Comparison of ENCODE assay signal across 8 cellular contexts in genomic region chr2:27409321-27410073, GRCh38. TPM values are rescaled to one million over a fixed set of nuclear protein-coding genes. Genes with fewer than 3 reads are reported as not detected.
A peak's percentile ranks its signal among the peaks of the same experiment; 100 is the strongest.
DNase-seq lines count a peak whose midpoint lies in the region; ATAC-seq and TF ChIP-seq lines count a peak whose summit lies in the region.

A gene with protein sequence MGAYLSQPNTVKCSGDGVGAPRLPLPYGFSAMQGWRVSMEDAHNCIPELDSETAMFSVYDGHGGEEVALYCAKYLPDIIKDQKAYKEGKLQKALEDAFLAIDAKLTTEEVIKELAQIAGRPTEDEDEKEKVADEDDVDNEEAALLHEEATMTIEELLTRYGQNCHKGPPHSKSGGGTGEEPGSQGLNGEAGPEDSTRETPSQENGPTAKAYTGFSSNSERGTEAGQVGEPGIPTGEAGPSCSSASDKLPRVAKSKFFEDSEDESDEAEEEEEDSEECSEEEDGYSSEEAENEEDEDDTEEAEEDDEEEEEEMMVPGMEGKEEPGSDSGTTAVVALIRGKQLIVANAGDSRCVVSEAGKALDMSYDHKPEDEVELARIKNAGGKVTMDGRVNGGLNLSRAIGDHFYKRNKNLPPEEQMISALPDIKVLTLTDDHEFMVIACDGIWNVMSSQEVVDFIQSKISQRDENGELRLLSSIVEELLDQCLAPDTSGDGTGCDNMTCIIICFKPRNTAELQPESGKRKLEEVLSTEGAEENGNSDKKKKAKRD (minus strand): TSS chr2:27409591. CDS start chr2:27409422, 169 bp downstream.

- DNase-seq in NCI-H1694 treated with DMSO at 0.1 percent for 48 hours (lab: John Stamatoyannopoulos, UW) (peak; percentile 85), amniotic stem cell (lab: John Stamatoyannopoulos, UW) (peak; percentile 85), left cardiac atrium (peak; percentile 96), prostate gland (ENCODE audit: low spot score) (peak; percentile 95), ureter (ENCODE audit: low spot score) (peak; percentile 96)

- H3K9me3 ChIP-seq in prostate gland: no peaks in the 10 kb centered on the region

- no peaks in the 10 kb centered on the region for H3K4me1 ChIP-seq in prostate gland (replicated peaks)

- TF ChIP-seq POLR2A in prostate gland (IDR thresholded peaks at IDR 0.05): peak; percentile 59

- peak within 1 kb of the TSS; percentile 76 to 81 for H3K27ac ChIP-seq in prostate gland

- peaks cover 7% of the 10 kb centered on the region for H3K27me3 Mint-ChIP-seq in T-helper 1 cell treated with Interleukin-12 subunit alpha and Interleukin-12 subunit beta and Interleukin-4 antibody, amounts not matched to agents 30 μg/mL and 1 μg/mL, for 36 hours (ENCODE audit: low read depth)

- peak in 2 of 4 experiments; percentile 17 to 23 for TF ChIP-seq CTCF in prostate gland (IDR thresholded peaks at IDR 0.05)

- no peaks in the 10 kb centered on the region for H3K9me3 Mint-ChIP-seq in T-helper 1 cell treated with Interleukin-12 subunit alpha and Interleukin-12 subunit beta and Interleukin-4 antibody, amounts not matched to agents 30 μg/mL and 1 μg/mL, for 36 hours

- peaks cover 14% of the 10 kb centered on the region for H3K36me3 Mint-ChIP-seq in T-helper 1 cell treated with Interleukin-12 subunit alpha and Interleukin-12 subunit beta and Interleukin-4 antibody, amounts not matched to agents 30 μg/mL and 1 μg/mL, for 36 hours (ENCODE audit: low read depth)

- H3K36me3 ChIP-seq in prostate gland: no peaks in the 10 kb centered on the region

- peak within 1 kb of the TSS; percentile 96 for H3K27ac Mint-ChIP-seq in T-helper 1 cell treated with Interleukin-12 subunit alpha and Interleukin-12 subunit beta and Interleukin-4 antibody, amounts not matched to agents 30 μg/mL and 1 μg/mL, for 36 hours

- ATAC-seq in GM18498 (IDR thresholded peaks at IDR 0.05; ENCODE audit: unreplicated experiment) (peak; percentile 98), HG02885 (IDR thresholded peaks at IDR 0.05; ENCODE audit: poor library complexity, unreplicated experiment) (peak; percentile 96), left cardiac atrium (peak; percentile 99)

- H3K4me3 Mint-ChIP-seq in T-helper 1 cell treated with Interleukin-12 subunit alpha and Interleukin-12 subunit beta and Interleukin-4 antibody, amounts not matched to agents 30 μg/mL and 1 μg/mL, for 36 hours: peak within 1 kb of the TSS; percentile 84

- WGBS in prostate gland: under 1% methylated on average over 47 of the region's 82 CpGs

- peaks cover 28% of the 10 kb centered on the region for H3K4me1 Mint-ChIP-seq in T-helper 1 cell treated with Interleukin-12 subunit alpha and Interleukin-12 subunit beta and Interleukin-4 antibody, amounts not matched to agents 30 μg/mL and 1 μg/mL, for 36 hours (ENCODE audit: low read depth)

- H3K4me3 ChIP-seq in prostate gland: peak within 1 kb of the TSS; percentile 76 to 97

- intact Hi-C loops in left cardiac atrium (cut with DNase I): no loop called here
- intact Hi-C loops in prostate gland (cut with DNase I): loop anchor here (2.0 kb wide), 1 partner anchor 19 kb away; the partner anchor contains the start of gene NRBP1

- no peaks in the 10 kb centered on the region for H3K27me3 ChIP-seq in prostate gland (replicated peaks; ENCODE audit: insufficient read depth)

RNA-seq across cellular contexts. Expression of the gene that starts here (rescaled TPM):
- total RNA-seq in left cardiac atrium (10 to 100 TPM; 35.2 to 42.1 TPM), prostate gland (10 to 100 TPM; 57.2 to 65.4 TPM), ureter (61.7 TPM)

Comparison
In these comparisons a context has a peak if more than half of its experiments do, and no peak if none do; other contexts are left out.
1. Peak in every context shown above with its lines: DNase-seq, ATAC-seq, H3K4me3 ChIP-seq and H3K27ac ChIP-seq.